In genomic region chr3:15974647-15975046, GRCh38 we compare ENCODE assay signal across 15 cellular contexts.
DNase-seq lines count a peak whose midpoint lies in the region; ATAC-seq and TF ChIP-seq lines count a peak whose summit lies in the region.
"Had no signal": no experiment of that assay in that cellular context is flagged by ENCODE, and none has a peak within 500 bp of the region (broad histone marks: within the 10 kb centered on the region; RNA-seq: fewer than 3 reads in every experiment).

No MANE protein-coding gene starts in this region.

- H3K4me1 ChIP-seq in PC-3 (ENCODE audit: insufficient read depth, low read length) (peaks cover 6% of the 10 kb centered on the region; the same call in 1 of the 2 replicates), foreskin keratinocyte (peaks cover 4% of the 10 kb centered on the region), esophagus squamous epithelium (peaks cover 0 to 8% (median 0%) of the 10 kb centered on the region in 3 donors)
- H3K4me1 ChIP-seq: heart left ventricle had no signal

- H3K4me2 ChIP-seq in PC-3 (ENCODE audit: low read length), result no peak overlapping the region

- CTCF ChIA-PET in PC-3 (lab: Charles Lee), result no interaction called here

- POLR2A ChIA-PET in PC-3 (lab: Charles Lee; ENCODE audit: unreplicated experiment), result no interaction called here

- no peak overlapping the region for H3K4me3 ChIP-seq in H7 (ENCODE audit: insufficient read depth, low read depth, low read length)
- H3K4me3 ChIP-seq in PC-3 (ENCODE audit: low read length), result no peak overlapping the region
- no peak overlapping the region for H3K4me3 ChIP-seq in esophagus squamous epithelium
- H3K4me3 ChIP-seq: heart left ventricle had no signal

- ATAC-seq in PC-3 (no peak), foreskin keratinocyte (no peak)
- ATAC-seq: stimulated activated naive B cell treated with anti-CD40 and anti-IgM and Interleukin-4, amounts not matched to agents 10 μg/mL and 1 μg/mL and 100 μg/mL, for 72 hours had no signal

- H3K27ac ChIP-seq in C4-2B (no peak overlapping the region), PC-3 (ENCODE audit: low read length) (no peak overlapping the region), foreskin keratinocyte (no peak overlapping the region), esophagus squamous epithelium (no peak overlapping the region)
- H3K27ac ChIP-seq: heart left ventricle had no signal

- TF ChIP-seq CTCF in C4-2B (conservative IDR thresholded peaks at IDR 0.05), result peak; percentile 26
- peak; percentile 44 for TF ChIP-seq CTCF in PC-3 (conservative IDR thresholded peaks at IDR 0.05; ENCODE audit: low read depth, low read length)
- peak; percentile 21 for TF ChIP-seq CTCF in foreskin keratinocyte (conservative IDR thresholded peaks at IDR 0.05)
- no peak for TF ChIP-seq CTCF in esophagus squamous epithelium (IDR thresholded peaks at IDR 0.05)

- H3K9me3 ChIP-seq in PC-3 (ENCODE audit: low read length) (no peaks in the 10 kb centered on the region), esophagus squamous epithelium (no peaks in the 10 kb centered on the region)

- H3K27me3 ChIP-seq in H7 (ENCODE audit: control insufficient read depth, insufficient read depth, low read length) (no peaks in the 10 kb centered on the region), PC-3 (ENCODE audit: low read length) (no peaks in the 10 kb centered on the region), foreskin keratinocyte (peaks cover 4% of the 10 kb centered on the region), esophagus squamous epithelium (no peaks in the 10 kb centered on the region)
- H3K27me3 ChIP-seq: heart left ventricle had no signal

- no peaks in the 10 kb centered on the region for H3K9me2 ChIP-seq in PC-3 (replicated peaks; ENCODE audit: low read length)

- no TSS peak for BruUV-seq in PC-3 (replicated peaks; lab: Mats Ljungman, UMichigan)

- no peak overlapping the region for H3K9ac ChIP-seq in PC-3 (ENCODE audit: low read length)

- no peaks in the 10 kb centered on the region for H3K79me2 ChIP-seq in PC-3 (ENCODE audit: low read length)

- H3F3A ChIP-seq in PC-3 (ENCODE audit: low read length, unreplicated experiment), result no peaks in the 10 kb centered on the region

- TF ChIP-seq POLR2A in esophagus squamous epithelium (IDR thresholded peaks at IDR 0.05), result no peak

- H4K20me1 ChIP-seq in PC-3 (ENCODE audit: low read length), result no peaks in the 10 kb centered on the region

- intact Hi-C loops in PC-3 (cut with micrococcal nuclease), result no loop called here
- intact Hi-C loops in esophagus squamous epithelium (cut with DNase I), result no loop called here

- WGBS in esophagus squamous epithelium, 2 donors, result 40 to 51% methylated on average over 3 to 6 of the region's 6 CpGs

- H3K36me3 ChIP-seq in H7 (replicated peaks; ENCODE audit: control insufficient read depth, insufficient read depth, low read length), result no peaks in the 10 kb centered on the region
- H3K36me3 ChIP-seq in PC-3 (ENCODE audit: low read depth, low read length), result no peaks in the 10 kb centered on the region
- H3K36me3 ChIP-seq in esophagus squamous epithelium, result no peaks in the 10 kb centered on the region
- H3K36me3 ChIP-seq: heart left ventricle had no signal

- DNase-seq in H7 (peak; percentile 62), PC-3 (no peak), foreskin keratinocyte (no peak), NCI-H226 (no peak), EL (no peak), NCI-H526 (lab: John Stamatoyannopoulos, UW) (no peak), esophagus squamous epithelium (lab: John Stamatoyannopoulos, UW) (no peak)
- DNase-seq: activated T-cell treated with anti-CD3 and anti-CD28 coated beads, Interleukin-2, amount 50 U/mL, for 1 hour; caudate nucleus; heart left ventricle; NCI-H2171 treated with DMSO at 0.1 percent for 48 hours; stimulated activated CD4-positive, alpha-beta T cell treated with anti-CD3 and anti-CD28 coated beads, Interleukin-12 subunit alpha, Interleukin-12 subunit beta, amount 100 ng/mL, for 4 hours; stimulated activated naive B cell treated with anti-CD40 and anti-IgM and Interleukin-4, amounts not matched to agents 10 μg/mL and 1 μg/mL and 100 μg/mL, for 72 hours; T-helper 2 cell had no signal

- no peak overlapping the region for H2AFZ ChIP-seq in PC-3 (ENCODE audit: low read length)

Comparison
In these comparisons a context has a peak if more than half of its experiments do, and no peak if none do; other contexts are left out.
1. CTCF ChIP-seq: peak in C4-2B (single experiment), PC-3 (single experiment) and foreskin keratinocyte (single experiment); none in esophagus squamous epithelium (0 of 6).